1 cellular context compared by ENCODE assay signal in the genomic region with DNA sequence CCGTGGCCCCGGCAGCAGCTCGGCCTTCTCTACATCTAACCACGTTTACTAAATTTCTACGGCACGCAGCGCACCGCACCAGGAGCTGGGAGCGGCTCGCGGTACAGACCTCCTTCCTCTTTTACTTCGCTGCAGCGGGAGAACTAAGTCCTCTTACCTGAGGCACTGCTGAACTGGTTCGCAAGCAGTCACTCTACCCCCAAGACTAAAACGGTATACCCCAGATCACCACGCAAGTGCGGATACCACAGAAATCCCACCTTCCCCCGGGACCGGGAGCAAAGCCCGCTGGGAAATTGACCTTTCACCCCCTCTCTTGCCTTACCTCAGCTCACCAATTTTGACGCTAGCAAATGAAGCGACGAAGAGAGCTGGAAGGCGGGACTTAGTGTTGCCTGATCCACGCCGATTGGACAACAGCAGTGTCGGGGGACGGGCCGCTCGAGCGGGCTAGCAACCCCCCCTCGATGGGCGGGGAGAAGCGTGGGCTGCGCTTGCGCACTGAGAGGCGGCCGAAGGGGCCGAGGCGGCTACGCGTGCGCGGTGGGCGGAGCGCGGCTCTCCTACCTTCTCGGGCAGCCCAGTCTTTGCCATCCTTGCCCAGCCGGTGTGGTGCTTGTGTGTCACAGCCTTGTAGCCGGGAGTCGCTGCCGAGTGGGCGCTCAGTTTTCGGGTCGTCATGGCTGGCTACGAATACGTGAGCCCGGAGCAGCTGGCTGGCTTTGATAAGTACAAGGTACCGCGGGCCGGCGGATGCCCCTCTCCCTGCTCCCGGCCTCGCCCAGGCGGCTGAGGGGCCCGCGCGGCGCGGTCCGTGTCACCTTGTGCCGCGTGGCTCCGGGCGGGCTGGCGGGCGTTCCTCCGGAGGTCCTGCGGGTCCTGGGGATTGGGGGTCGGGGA.
A peak's percentile ranks its signal among the peaks of the same experiment; 100 is the strongest.
TF ChIP-seq lines count a peak whose summit lies in the region.

A gene with protein sequence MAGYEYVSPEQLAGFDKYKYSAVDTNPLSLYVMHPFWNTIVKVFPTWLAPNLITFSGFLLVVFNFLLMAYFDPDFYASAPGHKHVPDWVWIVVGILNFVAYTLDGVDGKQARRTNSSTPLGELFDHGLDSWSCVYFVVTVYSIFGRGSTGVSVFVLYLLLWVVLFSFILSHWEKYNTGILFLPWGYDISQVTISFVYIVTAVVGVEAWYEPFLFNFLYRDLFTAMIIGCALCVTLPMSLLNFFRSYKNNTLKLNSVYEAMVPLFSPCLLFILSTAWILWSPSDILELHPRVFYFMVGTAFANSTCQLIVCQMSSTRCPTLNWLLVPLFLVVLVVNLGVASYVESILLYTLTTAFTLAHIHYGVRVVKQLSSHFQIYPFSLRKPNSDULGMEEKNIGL (plus strand): TSS at position 590 of the 900 bp plus-strand sequence. CDS start 90 bp downstream, at position 680.

TF ChIP-seq in GM12878, 131 proteins besides CTCF, POLR2A, EP300 and RAD21 (continued from another document and continues in another):
- peak; percentile 96 for TF ChIP-seq POLR2AphosphoS5 (IDR thresholded peaks at IDR 0.05; ENCODE audit: low read length)
- TF ChIP-seq ATF7 (IDR thresholded peaks at IDR 0.05; ENCODE audit: low read depth), result peak; percentile 94
- TF ChIP-seq BACH1 (IDR thresholded peaks at IDR 0.05; ENCODE audit: borderline replicate concordance), result peak; percentile 70; the same call in 1 of the 2 replicates
- TF ChIP-seq, protein P1, sequence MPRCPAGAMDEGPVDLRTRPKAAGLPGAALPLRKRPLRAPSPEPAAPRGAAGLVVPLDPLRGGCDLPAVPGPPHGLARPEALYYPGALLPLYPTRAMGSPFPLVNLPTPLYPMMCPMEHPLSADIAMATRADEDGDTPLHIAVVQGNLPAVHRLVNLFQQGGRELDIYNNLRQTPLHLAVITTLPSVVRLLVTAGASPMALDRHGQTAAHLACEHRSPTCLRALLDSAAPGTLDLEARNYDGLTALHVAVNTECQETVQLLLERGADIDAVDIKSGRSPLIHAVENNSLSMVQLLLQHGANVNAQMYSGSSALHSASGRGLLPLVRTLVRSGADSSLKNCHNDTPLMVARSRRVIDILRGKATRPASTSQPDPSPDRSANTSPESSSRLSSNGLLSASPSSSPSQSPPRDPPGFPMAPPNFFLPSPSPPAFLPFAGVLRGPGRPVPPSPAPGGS (IDR thresholded peaks at IDR 0.05; ENCODE audit: borderline replicate concordance, insufficient read depth, low read depth, low read length, poor library complexity, severe bottlenecking), result no peak
- TF ChIP-seq ZSCAN29 (IDR thresholded peaks at IDR 0.05), result no peak
- TF ChIP-seq TAF1 (IDR thresholded peaks at IDR 0.05; ENCODE audit: borderline replicate concordance, low read depth, low read length), result peak; percentile 77
- TF ChIP-seq SP1 (IDR thresholded peaks at IDR 0.05; ENCODE audit: low read depth, low read length), result peak; percentile 95
- TF ChIP-seq SREBF1 (IDR thresholded peaks at IDR 0.05; ENCODE audit: low read length), result peak; percentile 90
- TF ChIP-seq SIX5 (IDR thresholded peaks at IDR 0.05; ENCODE audit: low read depth, low read length, severe bottlenecking), result peak; percentile 47
- TF ChIP-seq NR2C1 (IDR thresholded peaks at IDR 0.05), result peak; percentile 98
- peak; percentile 87 for TF ChIP-seq KLF5 (IDR thresholded peaks at IDR 0.05; ENCODE audit: partially characterized antibody)
- TF ChIP-seq HDAC6 (IDR thresholded peaks at IDR 0.05; ENCODE audit: unreplicated experiment), result no peak
- peak; percentile 91 for TF ChIP-seq CHD2 (IDR thresholded peaks at IDR 0.05; ENCODE audit: borderline replicate concordance, low read depth, low read length)
- TF ChIP-seq TCF12 (IDR thresholded peaks at IDR 0.05; ENCODE audit: low read depth, low read length), result peak; percentile 40; the same call in 1 of the 2 replicates
- no peak for TF ChIP-seq EZH2 (IDR thresholded peaks at IDR 0.05; ENCODE audit: borderline replicate concordance, control insufficient read depth, low read depth, low read length)
- peak; percentile 94 for TF ChIP-seq NBN (IDR thresholded peaks at IDR 0.05)
- TF ChIP-seq RAD51 (IDR thresholded peaks at IDR 0.05), result no peak
- peak; percentile 54; the same call in 1 of the 2 replicates for TF ChIP-seq MXI1 (IDR thresholded peaks at IDR 0.05; ENCODE audit: low read depth, low read length)
- TF ChIP-seq, protein P2, sequence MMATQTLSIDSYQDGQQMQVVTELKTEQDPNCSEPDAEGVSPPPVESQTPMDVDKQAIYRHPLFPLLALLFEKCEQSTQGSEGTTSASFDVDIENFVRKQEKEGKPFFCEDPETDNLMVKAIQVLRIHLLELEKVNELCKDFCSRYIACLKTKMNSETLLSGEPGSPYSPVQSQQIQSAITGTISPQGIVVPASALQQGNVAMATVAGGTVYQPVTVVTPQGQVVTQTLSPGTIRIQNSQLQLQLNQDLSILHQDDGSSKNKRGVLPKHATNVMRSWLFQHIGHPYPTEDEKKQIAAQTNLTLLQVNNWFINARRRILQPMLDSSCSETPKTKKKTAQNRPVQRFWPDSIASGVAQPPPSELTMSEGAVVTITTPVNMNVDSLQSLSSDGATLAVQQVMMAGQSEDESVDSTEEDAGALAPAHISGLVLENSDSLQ (IDR thresholded peaks at IDR 0.05), result peak; percentile 99
- TF ChIP-seq POLR2AphosphoS2 (IDR thresholded peaks at IDR 0.05; ENCODE audit: low read depth, low read length), result peak; percentile 89
- TF ChIP-seq KDM1A (IDR thresholded peaks at IDR 0.05; ENCODE audit: borderline replicate concordance), result no peak
- no peak for TF ChIP-seq JUND (IDR thresholded peaks at IDR 0.05; ENCODE audit: low read depth, low read length)
- TF ChIP-seq PML (IDR thresholded peaks at IDR 0.05; ENCODE audit: low read length), result peak; percentile 94
- TF ChIP-seq POU2F2 (IDR thresholded peaks at IDR 0.05; ENCODE audit: borderline replicate concordance, low read depth, low read length), result peak; percentile 61; the same call in 2 of the 3 replicates
- no peak for TF ChIP-seq STAT3 (IDR thresholded peaks at IDR 0.05; ENCODE audit: low read depth, low read length)
- TF ChIP-seq ZNF217 (IDR thresholded peaks at IDR 0.05), result no peak
- 0 out of 2 replicates have a peak, but pooled peaks have one; percentile 16 for TF ChIP-seq BCL11A (IDR thresholded peaks at IDR 0.05; ENCODE audit: low read depth, low read length)
- TF ChIP-seq TBL1XR1 (IDR thresholded peaks at IDR 0.05; ENCODE audit: low read depth, low read length), result peak; percentile 94
- no peak; the same call in 1 of the 2 replicates for TF ChIP-seq RB1 (IDR thresholded peaks at IDR 0.05; ENCODE audit: borderline replicate concordance)
- TF ChIP-seq, protein P3, sequence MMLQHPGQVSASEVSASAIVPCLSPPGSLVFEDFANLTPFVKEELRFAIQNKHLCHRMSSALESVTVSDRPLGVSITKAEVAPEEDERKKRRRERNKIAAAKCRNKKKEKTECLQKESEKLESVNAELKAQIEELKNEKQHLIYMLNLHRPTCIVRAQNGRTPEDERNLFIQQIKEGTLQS (IDR thresholded peaks at IDR 0.05; ENCODE audit: borderline replicate concordance, extremely low read depth, low read depth, low read length), result no peak
- TF ChIP-seq TCF7 (IDR thresholded peaks at IDR 0.05; ENCODE audit: borderline replicate concordance), result no peak
- no peak for TF ChIP-seq BRCA1 (IDR thresholded peaks at IDR 0.05; ENCODE audit: low read depth, low read length)
- peak; percentile 72 for TF ChIP-seq MYC (IDR thresholded peaks at IDR 0.05; ENCODE audit: insufficient read depth, insufficient read length, insufficient replicate concordance, low read length, severe bottlenecking)
- TF ChIP-seq LARP7 (IDR thresholded peaks at IDR 0.05), result peak; percentile 86
- no peak for TF ChIP-seq ZZZ3 (IDR thresholded peaks at IDR 0.05; ENCODE audit: control insufficient read depth, insufficient read length, low read depth)
- TF ChIP-seq, protein P4, sequence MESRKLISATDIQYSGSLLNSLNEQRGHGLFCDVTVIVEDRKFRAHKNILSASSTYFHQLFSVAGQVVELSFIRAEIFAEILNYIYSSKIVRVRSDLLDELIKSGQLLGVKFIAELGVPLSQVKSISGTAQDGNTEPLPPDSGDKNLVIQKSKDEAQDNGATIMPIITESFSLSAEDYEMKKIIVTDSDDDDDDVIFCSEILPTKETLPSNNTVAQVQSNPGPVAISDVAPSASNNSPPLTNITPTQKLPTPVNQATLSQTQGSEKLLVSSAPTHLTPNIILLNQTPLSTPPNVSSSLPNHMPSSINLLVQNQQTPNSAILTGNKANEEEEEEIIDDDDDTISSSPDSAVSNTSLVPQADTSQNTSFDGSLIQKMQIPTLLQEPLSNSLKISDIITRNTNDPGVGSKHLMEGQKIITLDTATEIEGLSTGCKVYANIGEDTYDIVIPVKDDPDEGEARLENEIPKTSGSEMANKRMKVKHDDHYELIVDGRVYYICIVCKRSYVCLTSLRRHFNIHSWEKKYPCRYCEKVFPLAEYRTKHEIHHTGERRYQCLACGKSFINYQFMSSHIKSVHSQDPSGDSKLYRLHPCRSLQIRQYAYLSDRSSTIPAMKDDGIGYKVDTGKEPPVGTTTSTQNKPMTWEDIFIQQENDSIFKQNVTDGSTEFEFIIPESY (IDR thresholded peaks at IDR 0.05), result no peak
- TF ChIP-seq TCF3 (IDR thresholded peaks at IDR 0.05; ENCODE audit: borderline replicate concordance, insufficient read depth, low read depth, low read length), result peak; percentile 69; the same call in 1 of the 2 replicates
- peak; percentile 89 for TF ChIP-seq EED (IDR thresholded peaks at IDR 0.05; ENCODE audit: low read depth)
- TF ChIP-seq ASH2L (IDR thresholded peaks at IDR 0.05; ENCODE audit: borderline replicate concordance, low read depth), result no peak
- TF ChIP-seq, protein P5, sequence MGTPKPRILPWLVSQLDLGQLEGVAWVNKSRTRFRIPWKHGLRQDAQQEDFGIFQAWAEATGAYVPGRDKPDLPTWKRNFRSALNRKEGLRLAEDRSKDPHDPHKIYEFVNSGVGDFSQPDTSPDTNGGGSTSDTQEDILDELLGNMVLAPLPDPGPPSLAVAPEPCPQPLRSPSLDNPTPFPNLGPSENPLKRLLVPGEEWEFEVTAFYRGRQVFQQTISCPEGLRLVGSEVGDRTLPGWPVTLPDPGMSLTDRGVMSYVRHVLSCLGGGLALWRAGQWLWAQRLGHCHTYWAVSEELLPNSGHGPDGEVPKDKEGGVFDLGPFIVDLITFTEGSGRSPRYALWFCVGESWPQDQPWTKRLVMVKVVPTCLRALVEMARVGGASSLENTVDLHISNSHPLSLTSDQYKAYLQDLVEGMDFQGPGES (IDR thresholded peaks at IDR 0.05), result peak; percentile 78
- no peak for TF ChIP-seq ZNF24 (IDR thresholded peaks at IDR 0.05)
- TF ChIP-seq SREBF2 (IDR thresholded peaks at IDR 0.05; ENCODE audit: low read length), result no peak
- peak; percentile 68 for TF ChIP-seq HCFC1 (IDR thresholded peaks at IDR 0.05; ENCODE audit: low read length)
- TF ChIP-seq, protein P6, sequence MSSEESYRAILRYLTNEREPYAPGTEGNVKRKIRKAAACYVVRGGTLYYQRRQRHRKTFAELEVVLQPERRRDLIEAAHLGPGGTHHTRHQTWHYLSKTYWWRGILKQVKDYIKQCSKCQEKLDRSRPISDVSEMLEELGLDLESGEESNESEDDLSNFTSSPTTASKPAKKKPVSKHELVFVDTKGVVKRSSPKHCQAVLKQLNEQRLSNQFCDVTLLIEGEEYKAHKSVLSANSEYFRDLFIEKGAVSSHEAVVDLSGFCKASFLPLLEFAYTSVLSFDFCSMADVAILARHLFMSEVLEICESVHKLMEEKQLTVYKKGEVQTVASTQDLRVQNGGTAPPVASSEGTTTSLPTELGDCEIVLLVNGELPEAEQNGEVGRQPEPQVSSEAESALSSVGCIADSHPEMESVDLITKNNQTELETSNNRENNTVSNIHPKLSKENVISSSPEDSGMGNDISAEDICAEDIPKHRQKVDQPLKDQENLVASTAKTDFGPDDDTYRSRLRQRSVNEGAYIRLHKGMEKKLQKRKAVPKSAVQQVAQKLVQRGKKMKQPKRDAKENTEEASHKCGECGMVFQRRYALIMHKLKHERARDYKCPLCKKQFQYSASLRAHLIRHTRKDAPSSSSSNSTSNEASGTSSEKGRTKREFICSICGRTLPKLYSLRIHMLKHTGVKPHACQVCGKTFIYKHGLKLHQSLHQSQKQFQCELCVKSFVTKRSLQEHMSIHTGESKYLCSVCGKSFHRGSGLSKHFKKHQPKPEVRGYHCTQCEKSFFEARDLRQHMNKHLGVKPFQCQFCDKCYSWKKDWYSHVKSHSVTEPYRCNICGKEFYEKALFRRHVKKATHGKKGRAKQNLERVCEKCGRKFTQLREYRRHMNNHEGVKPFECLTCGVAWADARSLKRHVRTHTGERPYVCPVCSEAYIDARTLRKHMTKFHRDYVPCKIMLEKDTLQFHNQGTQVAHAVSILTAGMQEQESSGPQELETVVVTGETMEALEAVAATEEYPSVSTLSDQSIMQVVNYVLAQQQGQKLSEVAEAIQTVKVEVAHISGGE (CRISPR knock-in tag; IDR thresholded peaks at IDR 0.05), result no peak
- TF ChIP-seq TARDBP (IDR thresholded peaks at IDR 0.05; ENCODE audit: borderline replicate concordance), result 0 out of 2 replicates have a peak, but pooled peaks have one; percentile 21
- TF ChIP-seq NFIC (IDR thresholded peaks at IDR 0.05; ENCODE audit: low read depth, low read length), result no peak
- TF ChIP-seq ZNF384 (IDR thresholded peaks at IDR 0.05; ENCODE audit: borderline replicate concordance, low read depth, low read length), result no peak
- peak; percentile 94 for TF ChIP-seq CBFB (IDR thresholded peaks at IDR 0.05; ENCODE audit: low read depth)
- TF ChIP-seq, protein P7, sequence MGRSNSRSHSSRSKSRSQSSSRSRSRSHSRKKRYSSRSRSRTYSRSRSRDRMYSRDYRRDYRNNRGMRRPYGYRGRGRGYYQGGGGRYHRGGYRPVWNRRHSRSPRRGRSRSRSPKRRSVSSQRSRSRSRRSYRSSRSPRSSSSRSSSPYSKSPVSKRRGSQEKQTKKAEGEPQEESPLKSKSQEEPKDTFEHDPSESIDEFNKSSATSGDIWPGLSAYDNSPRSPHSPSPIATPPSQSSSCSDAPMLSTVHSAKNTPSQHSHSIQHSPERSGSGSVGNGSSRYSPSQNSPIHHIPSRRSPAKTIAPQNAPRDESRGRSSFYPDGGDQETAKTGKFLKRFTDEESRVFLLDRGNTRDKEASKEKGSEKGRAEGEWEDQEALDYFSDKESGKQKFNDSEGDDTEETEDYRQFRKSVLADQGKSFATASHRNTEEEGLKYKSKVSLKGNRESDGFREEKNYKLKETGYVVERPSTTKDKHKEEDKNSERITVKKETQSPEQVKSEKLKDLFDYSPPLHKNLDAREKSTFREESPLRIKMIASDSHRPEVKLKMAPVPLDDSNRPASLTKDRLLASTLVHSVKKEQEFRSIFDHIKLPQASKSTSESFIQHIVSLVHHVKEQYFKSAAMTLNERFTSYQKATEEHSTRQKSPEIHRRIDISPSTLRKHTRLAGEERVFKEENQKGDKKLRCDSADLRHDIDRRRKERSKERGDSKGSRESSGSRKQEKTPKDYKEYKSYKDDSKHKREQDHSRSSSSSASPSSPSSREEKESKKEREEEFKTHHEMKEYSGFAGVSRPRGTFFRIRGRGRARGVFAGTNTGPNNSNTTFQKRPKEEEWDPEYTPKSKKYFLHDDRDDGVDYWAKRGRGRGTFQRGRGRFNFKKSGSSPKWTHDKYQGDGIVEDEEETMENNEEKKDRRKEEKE (IDR thresholded peaks at IDR 0.05), result no peak
- TF ChIP-seq CREB1 (IDR thresholded peaks at IDR 0.05; ENCODE audit: low read depth), result peak; percentile 95
- TF ChIP-seq EGR1 (IDR thresholded peaks at IDR 0.05; ENCODE audit: borderline replicate concordance in 1 of 2, low read depth in 2 of 2, low read length in 2 of 2), result peak in 1 of 2 experiments; percentile 33; a peak in 1 of 3 replicates
- peak; percentile 78 for TF ChIP-seq IRF4 (IDR thresholded peaks at IDR 0.05; ENCODE audit: low read depth, low read length)
- TF ChIP-seq FOXK2 (IDR thresholded peaks at IDR 0.05), result no peak; the same call in none of the 2 replicates
- TF ChIP-seq SMAD1 (IDR thresholded peaks at IDR 0.05; ENCODE audit: low read depth, partially characterized antibody), result peak; percentile 83
- TF ChIP-seq DPF2 (IDR thresholded peaks at IDR 0.05), result peak; percentile 89; the same call in 1 of the 2 replicates
- TF ChIP-seq PAX8 (IDR thresholded peaks at IDR 0.05), result no peak
